24 cellular contexts compared by ENCODE assay signal in genomic region chr19:1369214-1369805, GRCh38. TPM values are rescaled to one million over a fixed set of nuclear protein-coding genes. Genes with fewer than 3 reads are reported as not detected.
A peak's percentile ranks its signal among the peaks of the same experiment; 100 is the strongest.
DNase-seq lines count a peak whose midpoint lies in the region; ATAC-seq, FAIRE-seq and TF ChIP-seq lines count a peak whose summit lies in the region.
"Had no signal": no experiment of that assay in that cellular context is flagged by ENCODE, and none has a peak within 500 bp of the region (broad histone marks: within the 10 kb centered on the region; RNA-seq: fewer than 3 reads in every experiment).

No MANE protein-coding gene starts in this region.

- H3K27me3 Mint-ChIP-seq in nephron progenitor cell (ENCODE audit: low read depth, poor library complexity), result no peaks in the 10 kb centered on the region
- H3K27me3 Mint-ChIP-seq: CD4-positive, alpha-beta T cell had no signal

- peak overlapping the region; percentile 72 for H3K27ac Mint-ChIP-seq in nephron progenitor cell
- H3K27ac Mint-ChIP-seq: CD14-positive monocyte; CD4-positive, alpha-beta T cell; CD8-positive, alpha-beta memory T cell had no signal

- peaks cover 29% of the 10 kb centered on the region for H3K4me1 ChIP-seq in HepG2 (ENCODE audit: insufficient read depth, low read length)
- H3K4me1 ChIP-seq in right lobe of liver, result peaks cover 0 to 25% (median 10%) of the 10 kb centered on the region in 4 donors
- peaks cover 12 to 49% of the 10 kb centered on the region in 2 experiments for H3K4me1 ChIP-seq in K562 (replicated peaks in 1 of 2; ENCODE audit: control insufficient read depth in 2 of 2, insufficient read depth in 2 of 2, low read length in 2 of 2)
- H3K4me1 ChIP-seq in osteoblast (ENCODE audit: insufficient read depth, low read length), result no peaks in the 10 kb centered on the region
- H3K4me1 ChIP-seq: A549 had no signal

- intact Hi-C loops in HepG2 (cut with micrococcal nuclease; ENCODE audit: unreplicated experiment), result no loop called here
- intact Hi-C loops in right lobe of liver (cut with DNase I), result loop anchor here in 1 of 2 donors (10.0 kb wide), 1 partner anchor 75 kb away; no protein-coding TSS in a partner anchor
- intact Hi-C loops in K562 (cut with micrococcal nuclease), result no loop called here

- H3K27me3 ChIP-seq in HepG2 (ENCODE audit: control insufficient read depth in 1 of 2, insufficient read depth in 2 of 2, low read length in 2 of 2), result no peaks in the 10 kb centered on the region
- no peaks in the 10 kb centered on the region for H3K27me3 ChIP-seq in right lobe of liver
- H3K27me3 ChIP-seq in K562 (ENCODE audit: control insufficient read depth in 2 of 2, insufficient read depth in 2 of 2, low read length in 2 of 2), result no peaks in the 10 kb centered on the region
- H3K27me3 ChIP-seq in osteoblast (ENCODE audit: insufficient read depth, low read length), result no peaks in the 10 kb centered on the region

- H4K20me1 ChIP-seq in HepG2 (ENCODE audit: insufficient read depth, low read length) (no peaks in the 10 kb centered on the region), K562 (replicated peaks; ENCODE audit: control insufficient read depth, insufficient read depth, low read length) (no peaks in the 10 kb centered on the region), osteoblast (ENCODE audit: insufficient read depth, low read length) (peaks cover 2% of the 10 kb centered on the region)

- no peak for TF ChIP-seq POLR2A in HepG2 (IDR thresholded peaks at IDR 0.05; ENCODE audit: insufficient read depth in 1 of 2, low read depth in 2 of 2, low read length in 2 of 2)
- TF ChIP-seq POLR2A in right lobe of liver (IDR thresholded peaks at IDR 0.05), result no peak
- TF ChIP-seq POLR2A in K562 (conservative IDR thresholded peaks at IDR 0.05), result no peak

- no TSS peak for BruUV-seq in HepG2 (replicated peaks; lab: Mats Ljungman, UMichigan)
- no TSS peak for BruUV-seq in K562 (replicated peaks; lab: Mats Ljungman, UMichigan)

- H3K9me3 ChIP-seq in HepG2 (ENCODE audit: low read length), result no peaks in the 10 kb centered on the region
- H3K9me3 ChIP-seq in right lobe of liver, result no peaks in the 10 kb centered on the region
- no peaks in the 10 kb centered on the region for H3K9me3 ChIP-seq in K562 (replicated peaks; ENCODE audit: control insufficient read depth, insufficient read depth, low read depth, low read length)
- no peaks in the 10 kb centered on the region for H3K9me3 ChIP-seq in osteoblast (ENCODE audit: low read depth, low read length)
- H3K9me3 ChIP-seq: A549, HAP-1 had no signal

- H3K4me3 ChIP-seq in HepG2 (replicated peaks in 1 of 3; ENCODE audit: insufficient read depth in 1 of 3, low read depth in 2 of 3, low read length in 3 of 3) (no peak overlapping the region), right lobe of liver (no peak overlapping the region), K562 (no peak overlapping the region), osteoblast (ENCODE audit: insufficient read depth, low read length) (no peak overlapping the region)
- H3K4me3 ChIP-seq: A549, HAP-1 had no signal

- peaks cover 37% of the 10 kb centered on the region for H3K4me1 Mint-ChIP-seq in nephron progenitor cell

- H3K4me3 Mint-ChIP-seq in nephron progenitor cell, result no peak overlapping the region
- H3K4me3 Mint-ChIP-seq: CD14-positive monocyte; CD4-positive, alpha-beta T cell; CD8-positive, alpha-beta memory T cell had no signal

- in situ Hi-C loops in HepG2 (cut with HindIII; ENCODE audit: extremely low pct_ligation_motif_present, low pct_unique_long_range_greater_than_20kb), result no loop called here
- in situ Hi-C loops in K562 (cut with MboI), result no loop called here

- H2AFZ ChIP-seq in HepG2 (ENCODE audit: low read length) (no peak overlapping the region), K562 (ENCODE audit: low read depth, low read length) (no peak overlapping the region), osteoblast (ENCODE audit: low read length) (no peak overlapping the region)

- H3K9ac ChIP-seq in HepG2 (ENCODE audit: insufficient read depth, low read depth, low read length) (no peak overlapping the region), K562 (ENCODE audit: insufficient read depth in 1 of 2, low read depth in 2 of 2, low read length in 2 of 2) (no peak overlapping the region)

- H3K27ac ChIP-seq in HepG2 (ENCODE audit: extremely low read length, insufficient read depth, low read length), result no peak overlapping the region
- no peak overlapping the region for H3K27ac ChIP-seq in right lobe of liver
- H3K27ac ChIP-seq in K562 (ENCODE audit: extremely low read depth, low read depth, low read length), result no peak overlapping the region
- no peak overlapping the region for H3K27ac ChIP-seq in osteoblast (ENCODE audit: low read depth, low read length)
- H3K27ac ChIP-seq: A549 had no signal

- no peak overlapping the region for H3K4me2 ChIP-seq in HepG2 (ENCODE audit: low read depth, low read length)
- no peak overlapping the region for H3K4me2 ChIP-seq in K562 (ENCODE audit: insufficient read depth, low read length)
- no peak overlapping the region for H3K4me2 ChIP-seq in osteoblast (ENCODE audit: insufficient read depth, low read length)
- H3K4me2 ChIP-seq: A549 had no signal

- CTCF ChIA-PET in HepG2 (lab: Yijun Ruan, JAX; ENCODE audit: low intra/inter-chr PET ratio, low total read pairs), result no interaction called here
- CTCF ChIA-PET in K562 (lab: Yijun Ruan, JAX; ENCODE audit: low intra/inter-chr PET ratio), result no interaction called here
- CTCF ChIA-PET in HEK293T (lab: Yijun Ruan, JAX), result no interaction called here

- POLR2A ChIA-PET in HepG2 (lab: Yijun Ruan, JAX), result no interaction called here
- POLR2A ChIA-PET in K562 (lab: Yijun Ruan, JAX), result no interaction called here
- POLR2A ChIA-PET in HEK293T (lab: Yijun Ruan, JAX), result interaction anchor here (0.6 kb wide), 1 partner anchor 13 kb away, joined by 3 read pairs; no protein-coding TSS in a partner anchor

- no peaks in the 10 kb centered on the region for H3K9me1 ChIP-seq in K562 (ENCODE audit: control insufficient read depth, insufficient read depth, low read length)

- TF ChIP-seq CTCF in HepG2 (CRISPR knock-in tag; IDR thresholded peaks at IDR 0.05) (no peak), right lobe of liver (IDR thresholded peaks at IDR 0.05) (no peak), K562 (IDR thresholded peaks at IDR 0.05 in 2 of 3, conservative IDR thresholded peaks at IDR 0.05 in 1 of 3; ENCODE audit: insufficient read depth in 2 of 3, low read depth in 1 of 3, low read length in 3 of 3) (no peak), nephron progenitor cell (IDR thresholded peaks at IDR 0.05) (no peak), osteoblast (IDR thresholded peaks at IDR 0.05; ENCODE audit: extremely low read depth, low read depth, low read length) (no peak)

- no peak for TF ChIP-seq RAD21 in HepG2 (CRISPR knock-in tag; IDR thresholded peaks at IDR 0.05)
- TF ChIP-seq RAD21 in K562 (CRISPR knock-in tag; conservative IDR thresholded peaks at IDR 0.05 in 1 of 2, IDR thresholded peaks at IDR 0.05 in 1 of 2), result no peak

- TF ChIP-seq EP300 in HepG2 (IDR thresholded peaks at IDR 0.05; ENCODE audit: low read depth in 2 of 2, low read length in 2 of 2) (no peak), HepG2 (CRISPR knock-in tag; IDR thresholded peaks at IDR 0.05; ENCODE audit: borderline replicate concordance) (no peak), K562 (IDR thresholded peaks at IDR 0.05; ENCODE audit: low read length) (no peak)

- H3K36me3 Mint-ChIP-seq in nephron progenitor cell (ENCODE audit: low read depth), result peaks cover 55% of the 10 kb centered on the region

- 93% methylated on average over 10 of the region's 18 CpGs for WGBS in HepG2 (ENCODE audit: low lambda C conversion rate)
- 100% methylated on average over 4 of the region's 18 CpGs for WGBS in right lobe of liver (ENCODE audit: insufficient coverage, low coverage, low lambda C conversion rate, missing lambda C conversion rate)
- WGBS in K562 (ENCODE audit: insufficient coverage, low coverage, missing lambda C conversion rate), result 96% methylated on average over 14 of the region's 18 CpGs

- no peak for FAIRE-seq in HepG2 (lab: Jason Lieb, UNC)
- FAIRE-seq in K562 (lab: Jason Lieb, UNC), result no peak
- FAIRE-seq: A549, D721Med, GM12891, GM18507, H54 had no signal

- DNase-seq in HepG2 (ENCODE audit: low spot score), result no peak
- no peak for DNase-seq in right lobe of liver
- no peak for DNase-seq in K562 (ENCODE audit: extremely low read depth in 1 of 4, low spot score in 3 of 4)
- no peak for DNase-seq in nephron progenitor cell
- DNase-seq in osteoblast (ENCODE audit: insufficient read length, low spot score, missing footprints), result peak; percentile 9
- no peak for DNase-seq in HEK293T (ENCODE audit: extremely low spot score)
- DNase-seq in amniotic stem cell (lab: John Stamatoyannopoulos, UW), result no peak
- DNase-seq: 8988T; ACHN; CD4-positive, alpha-beta T cell; CD8-positive, alpha-beta memory T cell; DMS 273 treated with DMSO at 0.1 percent for 48 hours; DMS79; EL; GDM1; GOT3 had no signal

- no peak for ATAC-seq in HepG2
- ATAC-seq in right lobe of liver, result no peak
- no peak for ATAC-seq in K562
- ATAC-seq in GM21381 (IDR thresholded peaks at IDR 0.05; ENCODE audit: unreplicated experiment), result no peak
- ATAC-seq: A549 had no signal

- H3K9me3 Mint-ChIP-seq in nephron progenitor cell, result no peaks in the 10 kb centered on the region
- H3K9me3 Mint-ChIP-seq: CD14-positive monocyte; CD4-positive, alpha-beta T cell; CD8-positive, alpha-beta memory T cell had no signal

- H3K79me2 ChIP-seq in HepG2 (ENCODE audit: insufficient read depth, low read length) (no peaks in the 10 kb centered on the region), K562 (ENCODE audit: control insufficient read depth, insufficient read depth, low read length) (no peaks in the 10 kb centered on the region), osteoblast (ENCODE audit: insufficient read depth, low read length) (peaks cover 5% of the 10 kb centered on the region)

- H3K36me3 ChIP-seq in HepG2 (replicated peaks in 1 of 2; ENCODE audit: control insufficient read depth in 1 of 2, insufficient read depth in 2 of 2, low read length in 2 of 2), result peaks cover 14 to 25% of the 10 kb centered on the region in 2 experiments
- H3K36me3 ChIP-seq in right lobe of liver, result peaks cover 0 to 74% (median 26%) of the 10 kb centered on the region in 4 donors
- peaks cover 88% of the 10 kb centered on the region for H3K36me3 ChIP-seq in K562 (ENCODE audit: control insufficient read depth, insufficient read depth, low read length)
- peaks cover 65% of the 10 kb centered on the region for H3K36me3 ChIP-seq in osteoblast (ENCODE audit: insufficient read depth, low read length)

RNA-seq across cellular contexts. Expression of gene NDUFS7, which starts 14.4 kb away (rescaled TPM):
- total RNA-seq in HepG2 (2016; rRNA removed; fragmentation: Illumina TruSeq; extraction: Trizol), result 41.9 and 66.9 TPM in 2 replicates
- 18.8 and 21.5 TPM in 2 replicates for total RNA-seq in HepG2 (2016; cell fraction: cytosol; rRNA removed; fragmentation: Illumina TruSeq; extraction: Trizol; ENCODE audit: low read depth)
- total RNA-seq in HepG2 (2016; cell fraction: insoluble cytoplasmic fraction; rRNA removed; fragmentation: Illumina TruSeq; extraction: Trizol), result 44.6 and 65.2 TPM in 2 replicates
- total RNA-seq in HepG2 (2016; cell fraction: membrane; rRNA removed; fragmentation: Illumina TruSeq; extraction: Trizol), result 20.5 and 26.2 TPM in 2 replicates
- total RNA-seq in HepG2 (2016; cell fraction: nucleus; rRNA removed; fragmentation: Illumina TruSeq; extraction: Trizol), result 38.7 and 47.0 TPM in 2 replicates
- polyA plus RNA-seq in HepG2 (2011; rRNA removed), result 34.3 and 39.2 TPM in 2 replicates
- polyA plus RNA-seq in HepG2 (2011; cell fraction: cytosol; rRNA removed), result 40.7 and 105 TPM in 2 replicates
- 81.3 and 103 TPM in 2 replicates for polyA plus RNA-seq in HepG2 (2011; cell fraction: nucleus; rRNA removed)
- 23.8 and 33.4 TPM in 2 replicates for polyA plus RNA-seq in HepG2 (2012)
- polyA plus RNA-seq in HepG2 (2016; cell fraction: cytosol; fragmentation: Illumina TruSeq; extraction: Trizol; ENCODE audit: low read depth), result 23.8 and 28.5 TPM in 2 replicates
- polyA plus RNA-seq in HepG2 (2016; cell fraction: insoluble cytoplasmic fraction; fragmentation: Illumina TruSeq; extraction: Trizol; ENCODE audit: low read depth), result 44.9 and 52.6 TPM in 2 replicates
- polyA plus RNA-seq in HepG2 (2016; cell fraction: membrane; fragmentation: Illumina TruSeq; extraction: Trizol; ENCODE audit: low read depth), result 17.9 and 21.2 TPM in 2 replicates
- polyA plus RNA-seq in HepG2 (2016; cell fraction: nucleus; fragmentation: Illumina TruSeq; extraction: Trizol; ENCODE audit: insufficient read depth, low read depth), result 72.2 and 84.5 TPM in 2 replicates
- polyA minus RNA-seq in HepG2 (2011; rRNA and poly(A)+ RNA removed; ENCODE audit: low replicate concordance), result 40.5 and 74.3 TPM in 2 replicates
- polyA minus RNA-seq in HepG2 (2011; cell fraction: cytosol; rRNA and poly(A)+ RNA removed), result 34.4 and 46.1 TPM in 2 replicates
- 8.9 and 9.0 TPM in 2 replicates for polyA minus RNA-seq in HepG2 (2011; cell fraction: nucleus; rRNA and poly(A)+ RNA removed)
- 100 to 1,000 TPM in 2 of 6 experiments, 10 to 100 TPM in 4; 70.1 to 210 (median 85.0) TPM for total RNA-seq in right lobe of liver
- 66.7 and 198 TPM in 2 replicates for total RNA-seq in K562 (2011; cell fraction: chromatin; rRNA removed; ENCODE audit: low replicate concordance)
- total RNA-seq in K562 (2011; cell fraction: nucleolus; rRNA removed), result 157 and 164 TPM in 2 replicates
- 136 and 201 TPM in 2 replicates for total RNA-seq in K562 (2011; cell fraction: nucleoplasm; rRNA removed)
- 253 and 295 TPM in 2 replicates for total RNA-seq in K562 (2014; rRNA removed)
- 4.9 and 6.0 TPM in 2 replicates for total RNA-seq in K562 (2014; rRNA removed; fragmentation: Illumina TruSeq; extraction: Trizol)
- total RNA-seq in K562 (2015; rRNA removed; fragmentation: Illumina TruSeq; extraction: Trizol), result 108 and 142 TPM in 2 replicates
- 266 and 293 TPM in 2 replicates for total RNA-seq in K562 (2021)
- polyA plus RNA-seq in K562 (2011; rRNA removed), result 56.7 and 107 TPM in 2 replicates
- polyA plus RNA-seq in K562 (2011; cell fraction: cytosol; rRNA removed), result 225 and 766 TPM in 2 replicates
- 159 and 202 TPM in 2 replicates for polyA plus RNA-seq in K562 (2011; cell fraction: nucleus; rRNA removed)
- polyA plus RNA-seq in K562 (2012), result 194 and 288 TPM in 2 replicates
- polyA plus RNA-seq in K562 (2014; fragmentation: Illumina TruSeq; extraction: Trizol), result 11.4 and 105 TPM in 2 replicates
- polyA plus RNA-seq in K562 (2014; fragmentation: Nextera tagmentation; extraction: Ambion mirVana), result 10 to 100 TPM; 28.2 to 60.6 TPM
- 271 and 292 TPM in 2 replicates for polyA plus RNA-seq in K562 (2014; rRNA removed)
- 32.1 and 38.2 TPM in 2 replicates for polyA minus RNA-seq in K562 (2011; rRNA and poly(A)+ RNA removed)
- 125 and 190 TPM in 2 replicates for polyA minus RNA-seq in K562 (2011; cell fraction: cytosol; rRNA and poly(A)+ RNA removed)
- polyA minus RNA-seq in K562 (2011; cell fraction: nucleus; rRNA and poly(A)+ RNA removed), result 30.8 and 41.1 TPM in 2 replicates
- 40.4 and 46.0 TPM in 2 replicates for total RNA-seq in osteoblast

RNA-seq across cellular contexts. Expression of gene GAMT, which starts 32.0 kb away (rescaled TPM):
- total RNA-seq in HepG2 (2016; rRNA removed; fragmentation: Illumina TruSeq; extraction: Trizol) (113 and 124 TPM in 2 replicates), right lobe of liver (100 to 1,000 TPM; 151 to 380 (median 221) TPM), K562 (2014; rRNA removed) (35.2 and 47.8 TPM in 2 replicates), K562 (2014; rRNA removed; fragmentation: Illumina TruSeq; extraction: Trizol) (6.1 and 11.1 TPM in 2 replicates), K562 (2015; rRNA removed; fragmentation: Illumina TruSeq; extraction: Trizol) (25.9 and 28.7 TPM in 2 replicates), K562 (2021) (35.3 and 37.5 TPM in 2 replicates), osteoblast (25.0 and 29.2 TPM in 2 replicates)
- 167 and 206 TPM in 2 replicates for total RNA-seq in HepG2 (2016; cell fraction: cytosol; rRNA removed; fragmentation: Illumina TruSeq; extraction: Trizol; ENCODE audit: low read depth)
- total RNA-seq in HepG2 (2016; cell fraction: insoluble cytoplasmic fraction; rRNA removed; fragmentation: Illumina TruSeq; extraction: Trizol), result 112 and 125 TPM in 2 replicates
- 130 and 170 TPM in 2 replicates for total RNA-seq in HepG2 (2016; cell fraction: membrane; rRNA removed; fragmentation: Illumina TruSeq; extraction: Trizol)
- 42.6 and 51.4 TPM in 2 replicates for total RNA-seq in HepG2 (2016; cell fraction: nucleus; rRNA removed; fragmentation: Illumina TruSeq; extraction: Trizol)
- polyA plus RNA-seq in HepG2 (2011; rRNA removed) (115 and 120 TPM in 2 replicates), K562 (2011; rRNA removed) (27.2 and 42.1 TPM in 2 replicates), K562 (2014; fragmentation: Illumina TruSeq; extraction: Trizol) (26.2 and 35.1 TPM in 2 replicates), K562 (2014; fragmentation: Nextera tagmentation; extraction: Ambion mirVana) (1 to 10 TPM; 1.3 to 2.1 TPM), K562 (2014; rRNA removed) (33.3 and 37.8 TPM in 2 replicates)
- polyA plus RNA-seq in HepG2 (2011; cell fraction: cytosol; rRNA removed), result 103 and 156 TPM in 2 replicates
- polyA plus RNA-seq in HepG2 (2011; cell fraction: nucleus; rRNA removed), result 88.3 and 90.1 TPM in 2 replicates
- 74.3 and 76.0 TPM in 2 replicates for polyA plus RNA-seq in HepG2 (2012)
- 282 and 316 TPM in 2 replicates for polyA plus RNA-seq in HepG2 (2016; cell fraction: cytosol; fragmentation: Illumina TruSeq; extraction: Trizol; ENCODE audit: low read depth)
- 152 and 183 TPM in 2 replicates for polyA plus RNA-seq in HepG2 (2016; cell fraction: insoluble cytoplasmic fraction; fragmentation: Illumina TruSeq; extraction: Trizol; ENCODE audit: low read depth)
- polyA plus RNA-seq in HepG2 (2016; cell fraction: membrane; fragmentation: Illumina TruSeq; extraction: Trizol; ENCODE audit: low read depth), result 195 and 222 TPM in 2 replicates
- polyA plus RNA-seq in HepG2 (2016; cell fraction: nucleus; fragmentation: Illumina TruSeq; extraction: Trizol; ENCODE audit: insufficient read depth, low read depth), result 119 and 134 TPM in 2 replicates
- 46.3 and 144 TPM in 2 replicates for polyA minus RNA-seq in HepG2 (2011; rRNA and poly(A)+ RNA removed; ENCODE audit: low replicate concordance)
- 48.8 and 63.0 TPM in 2 replicates for polyA minus RNA-seq in HepG2 (2011; cell fraction: cytosol; rRNA and poly(A)+ RNA removed)
- 20.3 and 21.1 TPM in 2 replicates for polyA minus RNA-seq in HepG2 (2011; cell fraction: nucleus; rRNA and poly(A)+ RNA removed)
- 8.0 and 26.2 TPM in 2 replicates for total RNA-seq in K562 (2011; cell fraction: chromatin; rRNA removed; ENCODE audit: low replicate concordance)
- total RNA-seq in K562 (2011; cell fraction: nucleolus; rRNA removed), result 17.6 and 18.7 TPM in 2 replicates
- 11.9 and 13.9 TPM in 2 replicates for total RNA-seq in K562 (2011; cell fraction: nucleoplasm; rRNA removed)
- 46.5 and 96.1 TPM in 2 replicates for polyA plus RNA-seq in K562 (2011; cell fraction: cytosol; rRNA removed)
- 23.4 and 27.7 TPM in 2 replicates for polyA plus RNA-seq in K562 (2011; cell fraction: nucleus; rRNA removed)
- 44.0 and 47.8 TPM in 2 replicates for polyA plus RNA-seq in K562 (2012)
- polyA minus RNA-seq in K562 (2011; rRNA and poly(A)+ RNA removed), result 8.4 and 12.9 TPM in 2 replicates
- polyA minus RNA-seq in K562 (2011; cell fraction: cytosol; rRNA and poly(A)+ RNA removed), result 22.1 and 26.4 TPM in 2 replicates
- 6.7 and 7.7 TPM in 2 replicates for polyA minus RNA-seq in K562 (2011; cell fraction: nucleus; rRNA and poly(A)+ RNA removed)

RNA-seq across cellular contexts. Expression of gene DAZAP1, which starts 38.1 kb away (rescaled TPM):
- total RNA-seq in HepG2 (2016; rRNA removed; fragmentation: Illumina TruSeq; extraction: Trizol) (50.5 and 79.2 TPM in 2 replicates), right lobe of liver (10 to 100 TPM; 22.3 to 50.9 (median 42.2) TPM), K562 (2014; rRNA removed) (222 and 244 TPM in 2 replicates), K562 (2014; rRNA removed; fragmentation: Illumina TruSeq; extraction: Trizol) (77.7 and 78.7 TPM in 2 replicates), K562 (2015; rRNA removed; fragmentation: Illumina TruSeq; extraction: Trizol) (139 and 143 TPM in 2 replicates), K562 (2021) (287 and 289 TPM in 2 replicates), osteoblast (40.9 and 44.5 TPM in 2 replicates)
- 72.9 and 77.7 TPM in 2 replicates for total RNA-seq in HepG2 (2016; cell fraction: cytosol; rRNA removed; fragmentation: Illumina TruSeq; extraction: Trizol; ENCODE audit: low read depth)
- total RNA-seq in HepG2 (2016; cell fraction: insoluble cytoplasmic fraction; rRNA removed; fragmentation: Illumina TruSeq; extraction: Trizol), result 43.4 and 84.1 TPM in 2 replicates
- total RNA-seq in HepG2 (2016; cell fraction: membrane; rRNA removed; fragmentation: Illumina TruSeq; extraction: Trizol), result 104 and 106 TPM in 2 replicates
- 38.3 and 43.3 TPM in 2 replicates for total RNA-seq in HepG2 (2016; cell fraction: nucleus; rRNA removed; fragmentation: Illumina TruSeq; extraction: Trizol)
- polyA plus RNA-seq in HepG2 (2011; rRNA removed) (58.7 and 63.3 TPM in 2 replicates), K562 (2011; rRNA removed) (125 and 155 TPM in 2 replicates), K562 (2014; fragmentation: Illumina TruSeq; extraction: Trizol) (142 and 156 TPM in 2 replicates), K562 (2014; fragmentation: Nextera tagmentation; extraction: Ambion mirVana) (10 to 100 TPM; 10.8 to 13.3 TPM), K562 (2014; rRNA removed) (250 and 266 TPM in 2 replicates)
- polyA plus RNA-seq in HepG2 (2011; cell fraction: cytosol; rRNA removed), result 37.8 and 48.2 TPM in 2 replicates
- 99.5 and 105 TPM in 2 replicates for polyA plus RNA-seq in HepG2 (2011; cell fraction: nucleus; rRNA removed)
- polyA plus RNA-seq in HepG2 (2012), result 48.3 and 71.8 TPM in 2 replicates
- polyA plus RNA-seq in HepG2 (2016; cell fraction: cytosol; fragmentation: Illumina TruSeq; extraction: Trizol; ENCODE audit: low read depth), result 108 and 114 TPM in 2 replicates
- 86.3 and 104 TPM in 2 replicates for polyA plus RNA-seq in HepG2 (2016; cell fraction: insoluble cytoplasmic fraction; fragmentation: Illumina TruSeq; extraction: Trizol; ENCODE audit: low read depth)
- 117 and 124 TPM in 2 replicates for polyA plus RNA-seq in HepG2 (2016; cell fraction: membrane; fragmentation: Illumina TruSeq; extraction: Trizol; ENCODE audit: low read depth)
- polyA plus RNA-seq in HepG2 (2016; cell fraction: nucleus; fragmentation: Illumina TruSeq; extraction: Trizol; ENCODE audit: insufficient read depth, low read depth), result 140 and 145 TPM in 2 replicates
- 26.8 and 58.6 TPM in 2 replicates for polyA minus RNA-seq in HepG2 (2011; rRNA and poly(A)+ RNA removed; ENCODE audit: low replicate concordance)
- 32.1 and 33.1 TPM in 2 replicates for polyA minus RNA-seq in HepG2 (2011; cell fraction: cytosol; rRNA and poly(A)+ RNA removed)
- polyA minus RNA-seq in HepG2 (2011; cell fraction: nucleus; rRNA and poly(A)+ RNA removed), result 35.5 and 41.4 TPM in 2 replicates
- 223 and 289 TPM in 2 replicates for total RNA-seq in K562 (2011; cell fraction: chromatin; rRNA removed; ENCODE audit: low replicate concordance)
- total RNA-seq in K562 (2011; cell fraction: nucleolus; rRNA removed), result 105 and 117 TPM in 2 replicates
- total RNA-seq in K562 (2011; cell fraction: nucleoplasm; rRNA removed), result 149 and 185 TPM in 2 replicates
- polyA plus RNA-seq in K562 (2011; cell fraction: cytosol; rRNA removed), result 57.6 and 123 TPM in 2 replicates
- 177 and 237 TPM in 2 replicates for polyA plus RNA-seq in K562 (2011; cell fraction: nucleus; rRNA removed)
- polyA plus RNA-seq in K562 (2012), result 116 and 140 TPM in 2 replicates
- polyA minus RNA-seq in K562 (2011; rRNA and poly(A)+ RNA removed), result 29.7 and 47.1 TPM in 2 replicates
- 61.3 and 62.0 TPM in 2 replicates for polyA minus RNA-seq in K562 (2011; cell fraction: cytosol; rRNA and poly(A)+ RNA removed)
- polyA minus RNA-seq in K562 (2011; cell fraction: nucleus; rRNA and poly(A)+ RNA removed), result 38.8 and 60.8 TPM in 2 replicates

Comparison
In these comparisons a context has a peak if more than half of its experiments do, and no peak if none do; other contexts are left out.
1. Of the 241 proteins assayed by ChIP-seq in both HepG2 and K562: peak only in HepG2: none; only in K562: none; in both: ZBTB33; in neither: 240.